In the genomic region with DNA sequence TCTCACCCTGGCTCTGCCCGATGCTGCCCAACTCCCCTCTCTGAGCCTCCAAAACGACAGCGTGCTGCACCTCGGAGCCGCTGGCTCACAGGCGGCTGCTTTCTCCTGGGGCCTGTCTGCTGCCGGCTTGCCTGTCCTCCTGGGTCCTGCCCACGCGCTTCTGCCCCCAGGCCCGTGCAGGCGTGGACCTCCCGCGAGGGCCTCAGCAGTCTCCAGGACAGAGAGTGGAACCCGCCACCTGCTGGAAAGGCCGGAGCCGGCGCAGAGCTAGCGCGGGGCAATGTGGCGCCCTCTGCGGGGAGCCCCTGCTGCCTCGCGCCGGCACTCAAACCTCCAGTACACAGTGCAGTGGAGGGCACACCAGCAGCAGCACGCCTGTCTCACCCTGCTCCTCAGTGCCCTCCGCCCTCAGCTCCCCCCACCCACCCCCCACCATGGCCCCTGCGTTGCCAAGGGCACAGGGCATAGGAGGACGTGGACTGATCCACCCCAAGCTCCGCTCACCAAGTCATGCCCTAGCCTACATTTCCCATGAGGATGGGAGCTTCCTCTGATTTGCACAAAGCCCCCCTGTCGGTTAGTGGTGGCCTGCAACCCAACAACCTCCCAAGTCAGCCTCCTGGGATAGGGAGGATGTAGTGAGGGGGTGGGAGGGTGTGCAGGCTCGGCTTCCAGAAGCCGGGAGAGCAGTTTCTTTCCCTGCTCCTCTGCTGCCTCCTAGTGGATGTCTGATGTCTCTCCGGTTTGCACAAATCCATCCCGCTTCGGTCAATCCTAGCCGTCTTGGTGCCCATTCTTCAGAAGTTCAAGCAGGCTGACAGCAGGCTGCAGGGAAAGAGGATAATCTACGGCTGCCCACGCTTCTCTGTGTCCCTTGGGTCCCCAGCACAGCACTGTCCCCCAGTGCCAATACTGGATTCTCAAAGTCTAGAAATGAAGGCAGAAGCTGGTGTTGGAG, we compare ENCODE assay signal across 1 cellular context.
A peak's percentile ranks its signal among the peaks of the same experiment; 100 is the strongest.
TF ChIP-seq lines count a peak whose summit lies in the region.

No MANE protein-coding gene starts in this region.

TF ChIP-seq in WTC11, 78 proteins besides CTCF, POLR2A, EP300 and RAD21 (continued from another document and continues in another):
- TF ChIP-seq, protein P1, sequence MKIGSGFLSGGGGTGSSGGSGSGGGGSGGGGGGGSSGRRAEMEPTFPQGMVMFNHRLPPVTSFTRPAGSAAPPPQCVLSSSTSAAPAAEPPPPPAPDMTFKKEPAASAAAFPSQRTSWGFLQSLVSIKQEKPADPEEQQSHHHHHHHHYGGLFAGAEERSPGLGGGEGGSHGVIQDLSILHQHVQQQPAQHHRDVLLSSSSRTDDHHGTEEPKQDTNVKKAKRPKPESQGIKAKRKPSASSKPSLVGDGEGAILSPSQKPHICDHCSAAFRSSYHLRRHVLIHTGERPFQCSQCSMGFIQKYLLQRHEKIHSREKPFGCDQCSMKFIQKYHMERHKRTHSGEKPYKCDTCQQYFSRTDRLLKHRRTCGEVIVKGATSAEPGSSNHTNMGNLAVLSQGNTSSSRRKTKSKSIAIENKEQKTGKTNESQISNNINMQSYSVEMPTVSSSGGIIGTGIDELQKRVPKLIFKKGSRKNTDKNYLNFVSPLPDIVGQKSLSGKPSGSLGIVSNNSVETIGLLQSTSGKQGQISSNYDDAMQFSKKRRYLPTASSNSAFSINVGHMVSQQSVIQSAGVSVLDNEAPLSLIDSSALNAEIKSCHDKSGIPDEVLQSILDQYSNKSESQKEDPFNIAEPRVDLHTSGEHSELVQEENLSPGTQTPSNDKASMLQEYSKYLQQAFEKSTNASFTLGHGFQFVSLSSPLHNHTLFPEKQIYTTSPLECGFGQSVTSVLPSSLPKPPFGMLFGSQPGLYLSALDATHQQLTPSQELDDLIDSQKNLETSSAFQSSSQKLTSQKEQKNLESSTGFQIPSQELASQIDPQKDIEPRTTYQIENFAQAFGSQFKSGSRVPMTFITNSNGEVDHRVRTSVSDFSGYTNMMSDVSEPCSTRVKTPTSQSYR (CRISPR knock-in tag; IDR thresholded peaks at IDR 0.05) = no peak
- TF ChIP-seq ESRRA (CRISPR knock-in tag; IDR thresholded peaks at IDR 0.05; ENCODE audit: borderline replicate concordance) (no peak), ELF4 (CRISPR knock-in tag; IDR thresholded peaks at IDR 0.05; ENCODE audit: low read depth) (no peak), ZNF416 (CRISPR knock-in tag; IDR thresholded peaks at IDR 0.05) (no peak), TEAD4 (CRISPR knock-in tag; IDR thresholded peaks at IDR 0.05) (no peak), NR3C1 (CRISPR knock-in tag; conservative IDR thresholded peaks at IDR 0.05; ENCODE audit: low read depth) (no peak), OVOL2 (CRISPR knock-in tag; IDR thresholded peaks at IDR 0.05; ENCODE audit: borderline replicate concordance) (no peak), SMAD3 (CRISPR knock-in tag; IDR thresholded peaks at IDR 0.05; ENCODE audit: borderline replicate concordance) (no peak), TP53 (CRISPR knock-in tag; IDR thresholded peaks at IDR 0.05) (no peak), GABPB1 (CRISPR knock-in tag; IDR thresholded peaks at IDR 0.05) (no peak), SOX15 (CRISPR knock-in tag; IDR thresholded peaks at IDR 0.05) (no peak), RORB (CRISPR knock-in tag; IDR thresholded peaks at IDR 0.05) (no peak), ATF1 (CRISPR knock-in tag; IDR thresholded peaks at IDR 0.05) (no peak), JAZF1 (CRISPR knock-in tag; IDR thresholded peaks at IDR 0.05) (no peak), FOXK1 (CRISPR knock-in tag; IDR thresholded peaks at IDR 0.05) (0 out of 2 replicates have a peak, but pooled peaks have one; percentile 19), TEAD1 (CRISPR knock-in tag; IDR thresholded peaks at IDR 0.05) (no peak), CREM (CRISPR knock-in tag; IDR thresholded peaks at IDR 0.05) (0 out of 2 replicates have a peak, but pooled peaks have one; percentile 56), SP1 (CRISPR knock-in tag; conservative IDR thresholded peaks at IDR 0.05) (peak; percentile 2; the same call in 1 of the 2 replicates), PRRX2 (CRISPR knock-in tag; IDR thresholded peaks at IDR 0.05) (no peak), KAT7 (CRISPR knock-in tag; IDR thresholded peaks at IDR 0.05; ENCODE audit: borderline replicate concordance) (no peak), ZNF317 (CRISPR knock-in tag; IDR thresholded peaks at IDR 0.05; ENCODE audit: borderline replicate concordance, low read depth) (no peak), ZNF219 (CRISPR knock-in tag; IDR thresholded peaks at IDR 0.05; ENCODE audit: borderline replicate concordance) (no peak), ZNF121 (CRISPR knock-in tag; IDR thresholded peaks at IDR 0.05) (peak; percentile 38; the same call in 1 of the 2 replicates)
- TF ChIP-seq, protein P2, sequence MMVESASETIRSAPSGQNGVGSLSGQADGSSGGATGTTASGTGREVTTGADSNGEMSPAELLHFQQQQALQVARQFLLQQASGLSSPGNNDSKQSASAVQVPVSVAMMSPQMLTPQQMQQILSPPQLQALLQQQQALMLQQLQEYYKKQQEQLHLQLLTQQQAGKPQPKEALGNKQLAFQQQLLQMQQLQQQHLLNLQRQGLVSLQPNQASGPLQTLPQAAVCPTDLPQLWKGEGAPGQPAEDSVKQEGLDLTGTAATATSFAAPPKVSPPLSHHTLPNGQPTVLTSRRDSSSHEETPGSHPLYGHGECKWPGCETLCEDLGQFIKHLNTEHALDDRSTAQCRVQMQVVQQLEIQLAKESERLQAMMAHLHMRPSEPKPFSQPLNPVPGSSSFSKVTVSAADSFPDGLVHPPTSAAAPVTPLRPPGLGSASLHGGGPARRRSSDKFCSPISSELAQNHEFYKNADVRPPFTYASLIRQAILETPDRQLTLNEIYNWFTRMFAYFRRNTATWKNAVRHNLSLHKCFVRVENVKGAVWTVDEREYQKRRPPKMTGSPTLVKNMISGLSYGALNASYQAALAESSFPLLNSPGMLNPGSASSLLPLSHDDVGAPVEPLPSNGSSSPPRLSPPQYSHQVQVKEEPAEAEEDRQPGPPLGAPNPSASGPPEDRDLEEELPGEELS (CRISPR knock-in tag; IDR thresholded peaks at IDR 0.05) = no peak
- TF ChIP-seq, protein P3, sequence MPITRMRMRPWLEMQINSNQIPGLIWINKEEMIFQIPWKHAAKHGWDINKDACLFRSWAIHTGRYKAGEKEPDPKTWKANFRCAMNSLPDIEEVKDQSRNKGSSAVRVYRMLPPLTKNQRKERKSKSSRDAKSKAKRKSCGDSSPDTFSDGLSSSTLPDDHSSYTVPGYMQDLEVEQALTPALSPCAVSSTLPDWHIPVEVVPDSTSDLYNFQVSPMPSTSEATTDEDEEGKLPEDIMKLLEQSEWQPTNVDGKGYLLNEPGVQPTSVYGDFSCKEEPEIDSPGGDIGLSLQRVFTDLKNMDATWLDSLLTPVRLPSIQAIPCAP (CRISPR knock-in tag; IDR thresholded peaks at IDR 0.05) = no peak; the same call in 1 of the 2 replicates
- TF ChIP-seq, protein P4, sequence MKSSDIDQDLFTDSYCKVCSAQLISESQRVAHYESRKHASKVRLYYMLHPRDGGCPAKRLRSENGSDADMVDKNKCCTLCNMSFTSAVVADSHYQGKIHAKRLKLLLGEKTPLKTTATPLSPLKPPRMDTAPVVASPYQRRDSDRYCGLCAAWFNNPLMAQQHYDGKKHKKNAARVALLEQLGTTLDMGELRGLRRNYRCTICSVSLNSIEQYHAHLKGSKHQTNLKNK (CRISPR knock-in tag; IDR thresholded peaks at IDR 0.05) = no peak
- TF ChIP-seq, protein P5, sequence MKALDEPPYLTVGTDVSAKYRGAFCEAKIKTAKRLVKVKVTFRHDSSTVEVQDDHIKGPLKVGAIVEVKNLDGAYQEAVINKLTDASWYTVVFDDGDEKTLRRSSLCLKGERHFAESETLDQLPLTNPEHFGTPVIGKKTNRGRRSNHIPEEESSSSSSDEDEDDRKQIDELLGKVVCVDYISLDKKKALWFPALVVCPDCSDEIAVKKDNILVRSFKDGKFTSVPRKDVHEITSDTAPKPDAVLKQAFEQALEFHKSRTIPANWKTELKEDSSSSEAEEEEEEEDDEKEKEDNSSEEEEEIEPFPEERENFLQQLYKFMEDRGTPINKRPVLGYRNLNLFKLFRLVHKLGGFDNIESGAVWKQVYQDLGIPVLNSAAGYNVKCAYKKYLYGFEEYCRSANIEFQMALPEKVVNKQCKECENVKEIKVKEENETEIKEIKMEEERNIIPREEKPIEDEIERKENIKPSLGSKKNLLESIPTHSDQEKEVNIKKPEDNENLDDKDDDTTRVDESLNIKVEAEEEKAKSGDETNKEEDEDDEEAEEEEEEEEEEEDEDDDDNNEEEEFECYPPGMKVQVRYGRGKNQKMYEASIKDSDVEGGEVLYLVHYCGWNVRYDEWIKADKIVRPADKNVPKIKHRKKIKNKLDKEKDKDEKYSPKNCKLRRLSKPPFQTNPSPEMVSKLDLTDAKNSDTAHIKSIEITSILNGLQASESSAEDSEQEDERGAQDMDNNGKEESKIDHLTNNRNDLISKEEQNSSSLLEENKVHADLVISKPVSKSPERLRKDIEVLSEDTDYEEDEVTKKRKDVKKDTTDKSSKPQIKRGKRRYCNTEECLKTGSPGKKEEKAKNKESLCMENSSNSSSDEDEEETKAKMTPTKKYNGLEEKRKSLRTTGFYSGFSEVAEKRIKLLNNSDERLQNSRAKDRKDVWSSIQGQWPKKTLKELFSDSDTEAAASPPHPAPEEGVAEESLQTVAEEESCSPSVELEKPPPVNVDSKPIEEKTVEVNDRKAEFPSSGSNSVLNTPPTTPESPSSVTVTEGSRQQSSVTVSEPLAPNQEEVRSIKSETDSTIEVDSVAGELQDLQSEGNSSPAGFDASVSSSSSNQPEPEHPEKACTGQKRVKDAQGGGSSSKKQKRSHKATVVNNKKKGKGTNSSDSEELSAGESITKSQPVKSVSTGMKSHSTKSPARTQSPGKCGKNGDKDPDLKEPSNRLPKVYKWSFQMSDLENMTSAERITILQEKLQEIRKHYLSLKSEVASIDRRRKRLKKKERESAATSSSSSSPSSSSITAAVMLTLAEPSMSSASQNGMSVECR (CRISPR knock-in tag; IDR thresholded peaks at IDR 0.05; ENCODE audit: borderline replicate concordance) = no peak
- TF ChIP-seq, protein P6, sequence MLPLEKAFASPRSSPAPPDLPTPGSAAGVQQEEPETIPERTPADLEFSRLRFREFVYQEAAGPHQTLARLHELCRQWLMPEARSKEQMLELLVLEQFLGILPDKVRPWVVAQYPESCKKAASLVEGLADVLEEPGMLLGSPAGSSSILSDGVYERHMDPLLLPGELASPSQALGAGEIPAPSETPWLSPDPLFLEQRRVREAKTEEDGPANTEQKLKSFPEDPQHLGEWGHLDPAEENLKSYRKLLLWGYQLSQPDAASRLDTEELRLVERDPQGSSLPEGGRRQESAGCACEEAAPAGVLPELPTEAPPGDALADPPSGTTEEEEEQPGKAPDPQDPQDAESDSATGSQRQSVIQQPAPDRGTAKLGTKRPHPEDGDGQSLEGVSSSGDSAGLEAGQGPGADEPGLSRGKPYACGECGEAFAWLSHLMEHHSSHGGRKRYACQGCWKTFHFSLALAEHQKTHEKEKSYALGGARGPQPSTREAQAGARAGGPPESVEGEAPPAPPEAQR (CRISPR knock-in tag; IDR thresholded peaks at IDR 0.05) = no peak
- TF ChIP-seq, protein P7, sequence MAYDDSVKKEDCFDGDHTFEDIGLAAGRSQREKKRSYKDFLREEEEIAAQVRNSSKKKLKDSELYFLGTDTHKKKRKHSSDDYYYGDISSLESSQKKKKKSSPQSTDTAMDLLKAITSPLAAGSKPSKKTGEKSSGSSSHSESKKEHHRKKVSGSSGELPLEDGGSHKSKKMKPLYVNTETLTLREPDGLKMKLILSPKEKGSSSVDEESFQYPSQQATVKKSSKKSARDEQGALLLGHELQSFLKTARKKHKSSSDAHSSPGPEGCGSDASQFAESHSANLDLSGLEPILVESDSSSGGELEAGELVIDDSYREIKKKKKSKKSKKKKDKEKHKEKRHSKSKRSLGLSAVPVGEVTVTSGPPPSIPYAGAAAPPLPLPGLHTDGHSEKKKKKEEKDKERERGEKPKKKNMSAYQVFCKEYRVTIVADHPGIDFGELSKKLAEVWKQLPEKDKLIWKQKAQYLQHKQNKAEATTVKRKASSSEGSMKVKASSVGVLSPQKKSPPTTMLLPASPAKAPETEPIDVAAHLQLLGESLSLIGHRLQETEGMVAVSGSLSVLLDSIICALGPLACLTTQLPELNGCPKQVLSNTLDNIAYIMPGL (CRISPR knock-in tag; IDR thresholded peaks at IDR 0.05) = peak; percentile 89
- TF ChIP-seq, protein P8, sequence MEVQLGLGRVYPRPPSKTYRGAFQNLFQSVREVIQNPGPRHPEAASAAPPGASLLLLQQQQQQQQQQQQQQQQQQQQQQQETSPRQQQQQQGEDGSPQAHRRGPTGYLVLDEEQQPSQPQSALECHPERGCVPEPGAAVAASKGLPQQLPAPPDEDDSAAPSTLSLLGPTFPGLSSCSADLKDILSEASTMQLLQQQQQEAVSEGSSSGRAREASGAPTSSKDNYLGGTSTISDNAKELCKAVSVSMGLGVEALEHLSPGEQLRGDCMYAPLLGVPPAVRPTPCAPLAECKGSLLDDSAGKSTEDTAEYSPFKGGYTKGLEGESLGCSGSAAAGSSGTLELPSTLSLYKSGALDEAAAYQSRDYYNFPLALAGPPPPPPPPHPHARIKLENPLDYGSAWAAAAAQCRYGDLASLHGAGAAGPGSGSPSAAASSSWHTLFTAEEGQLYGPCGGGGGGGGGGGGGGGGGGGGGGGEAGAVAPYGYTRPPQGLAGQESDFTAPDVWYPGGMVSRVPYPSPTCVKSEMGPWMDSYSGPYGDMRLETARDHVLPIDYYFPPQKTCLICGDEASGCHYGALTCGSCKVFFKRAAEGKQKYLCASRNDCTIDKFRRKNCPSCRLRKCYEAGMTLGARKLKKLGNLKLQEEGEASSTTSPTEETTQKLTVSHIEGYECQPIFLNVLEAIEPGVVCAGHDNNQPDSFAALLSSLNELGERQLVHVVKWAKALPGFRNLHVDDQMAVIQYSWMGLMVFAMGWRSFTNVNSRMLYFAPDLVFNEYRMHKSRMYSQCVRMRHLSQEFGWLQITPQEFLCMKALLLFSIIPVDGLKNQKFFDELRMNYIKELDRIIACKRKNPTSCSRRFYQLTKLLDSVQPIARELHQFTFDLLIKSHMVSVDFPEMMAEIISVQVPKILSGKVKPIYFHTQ (CRISPR knock-in tag; IDR thresholded peaks at IDR 0.05) = no peak
- TF ChIP-seq, protein P9, sequence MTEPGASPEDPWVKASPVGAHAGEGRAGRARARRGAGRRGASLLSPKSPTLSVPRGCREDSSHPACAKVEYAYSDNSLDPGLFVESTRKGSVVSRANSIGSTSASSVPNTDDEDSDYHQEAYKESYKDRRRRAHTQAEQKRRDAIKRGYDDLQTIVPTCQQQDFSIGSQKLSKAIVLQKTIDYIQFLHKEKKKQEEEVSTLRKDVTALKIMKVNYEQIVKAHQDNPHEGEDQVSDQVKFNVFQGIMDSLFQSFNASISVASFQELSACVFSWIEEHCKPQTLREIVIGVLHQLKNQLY (CRISPR knock-in tag; IDR thresholded peaks at IDR 0.05) = no peak
- TF ChIP-seq, protein P10, sequence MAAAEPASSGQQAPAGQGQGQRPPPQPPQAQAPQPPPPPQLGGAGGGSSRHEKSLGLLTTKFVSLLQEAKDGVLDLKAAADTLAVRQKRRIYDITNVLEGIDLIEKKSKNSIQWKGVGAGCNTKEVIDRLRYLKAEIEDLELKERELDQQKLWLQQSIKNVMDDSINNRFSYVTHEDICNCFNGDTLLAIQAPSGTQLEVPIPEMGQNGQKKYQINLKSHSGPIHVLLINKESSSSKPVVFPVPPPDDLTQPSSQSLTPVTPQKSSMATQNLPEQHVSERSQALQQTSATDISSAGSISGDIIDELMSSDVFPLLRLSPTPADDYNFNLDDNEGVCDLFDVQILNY (CRISPR knock-in tag; IDR thresholded peaks at IDR 0.05) = 0 out of 2 replicates have a peak, but pooled peaks have one; percentile 21
